ENCODE assay signal across 30 cellular contexts in genomic region chr11:85803920-85804319, GRCh38. TPM values are rescaled to one million over a fixed set of nuclear protein-coding genes. Genes with fewer than 3 reads are reported as not detected.
DNase-seq lines count a peak whose midpoint lies in the region; ATAC-seq, FAIRE-seq and TF ChIP-seq lines count a peak whose summit lies in the region.
"Had no signal": no experiment of that assay in that cellular context is flagged by ENCODE, and none has a peak within 500 bp of the region (broad histone marks: within the 10 kb centered on the region; RNA-seq: fewer than 3 reads in every experiment).

No MANE protein-coding gene starts in this region.

- H3K9me3 ChIP-seq in HepG2 (ENCODE audit: low read length) (no peaks in the 10 kb centered on the region), right lobe of liver (no peaks in the 10 kb centered on the region), K562 (replicated peaks; ENCODE audit: control insufficient read depth, insufficient read depth, low read depth, low read length) (no peaks in the 10 kb centered on the region)
- H3K9me3 ChIP-seq: BE2C, BLaER1 had no signal

- WGBS in HepG2 (ENCODE audit: low lambda C conversion rate) = 98% methylated on average over 2 of the region's 2 CpGs
- WGBS in right lobe of liver (ENCODE audit: insufficient coverage, low coverage, low lambda C conversion rate, missing lambda C conversion rate) = 96% methylated on average over 2 of the region's 2 CpGs
- 8% methylated on average over 2 of the region's 2 CpGs for WGBS in K562 (ENCODE audit: insufficient coverage, low coverage, missing lambda C conversion rate)

- TF ChIP-seq RAD21 in HepG2 (CRISPR knock-in tag; IDR thresholded peaks at IDR 0.05) (no peak), K562 (CRISPR knock-in tag; conservative IDR thresholded peaks at IDR 0.05 in 1 of 2, IDR thresholded peaks at IDR 0.05 in 1 of 2) (no peak)

- CTCF ChIA-PET in HepG2 (lab: Yijun Ruan, JAX; ENCODE audit: low intra/inter-chr PET ratio, low total read pairs) = no interaction called here
- CTCF ChIA-PET in K562 (lab: Yijun Ruan, JAX; ENCODE audit: low intra/inter-chr PET ratio) = no interaction called here

- no peaks in the 10 kb centered on the region for H3K4me1 ChIP-seq in HepG2 (ENCODE audit: insufficient read depth, low read length)
- no peaks in the 10 kb centered on the region for H3K4me1 ChIP-seq in right lobe of liver
- no peaks in the 10 kb centered on the region for H3K4me1 ChIP-seq in K562 (replicated peaks in 1 of 2; ENCODE audit: control insufficient read depth in 2 of 2, insufficient read depth in 2 of 2, low read length in 2 of 2)
- H3K4me1 ChIP-seq: BE2C, BLaER1 had no signal

- no peak for ATAC-seq in HepG2
- no peak for ATAC-seq in right lobe of liver
- ATAC-seq in K562 = no peak
- ATAC-seq: GM12878 had no signal

- no peak for DNase-seq in HepG2 (ENCODE audit: low spot score)
- DNase-seq in right lobe of liver = no peak
- DNase-seq in K562 (ENCODE audit: extremely low read depth in 1 of 4, low spot score in 3 of 4) = no peak
- no peak for DNase-seq in epidermal melanocyte (ENCODE audit: insufficient read length, low spot score)
- no peak for DNase-seq in NCI-H1417 (lab: John Stamatoyannopoulos, UW)
- DNase-seq: ACHN; BE2C; C1 segment of cervical spinal cord; CD4-positive, alpha-beta memory T cell; CD4-positive, CD25-positive, alpha-beta regulatory T cell; CD8-positive, alpha-beta memory T cell; COR-L47; DMS 273 treated with DMSO at 0.1 percent for 48 hours; DMS153; DMS53; DMS79; DND-41; EL; GDM1 had no signal

- H3K27ac ChIP-seq in HepG2 (ENCODE audit: extremely low read length, insufficient read depth, low read length) = no peak overlapping the region
- H3K27ac ChIP-seq in right lobe of liver = no peak overlapping the region
- H3K27ac ChIP-seq in K562 (ENCODE audit: extremely low read depth, low read depth, low read length) = no peak overlapping the region
- H3K27ac ChIP-seq: 22Rv1, BLaER1 had no signal

- TF ChIP-seq EP300 in HepG2 (IDR thresholded peaks at IDR 0.05; ENCODE audit: low read depth in 2 of 2, low read length in 2 of 2) = no peak
- TF ChIP-seq EP300 in HepG2 (CRISPR knock-in tag; IDR thresholded peaks at IDR 0.05; ENCODE audit: borderline replicate concordance) = no peak
- no peak for TF ChIP-seq EP300 in K562 (IDR thresholded peaks at IDR 0.05; ENCODE audit: low read length)

- H4K20me1 ChIP-seq in HepG2 (ENCODE audit: insufficient read depth, low read length) (no peaks in the 10 kb centered on the region), K562 (replicated peaks; ENCODE audit: control insufficient read depth, insufficient read depth, low read length) (no peaks in the 10 kb centered on the region)
- H4K20me1 ChIP-seq: BLaER1 had no signal

- intact Hi-C loops in HepG2 (cut with micrococcal nuclease; ENCODE audit: unreplicated experiment) = no loop called here
- intact Hi-C loops in right lobe of liver (cut with DNase I) = no loop called here
- intact Hi-C loops in K562 (cut with micrococcal nuclease) = no loop called here

- TF ChIP-seq CTCF in HepG2 (CRISPR knock-in tag; IDR thresholded peaks at IDR 0.05) (no peak), right lobe of liver (IDR thresholded peaks at IDR 0.05) (no peak), K562 (IDR thresholded peaks at IDR 0.05 in 2 of 3, conservative IDR thresholded peaks at IDR 0.05 in 1 of 3; ENCODE audit: insufficient read depth in 2 of 3, low read depth in 1 of 3, low read length in 3 of 3) (no peak)

- POLR2A ChIA-PET in HepG2 (lab: Yijun Ruan, JAX) (no interaction called here), K562 (lab: Yijun Ruan, JAX) (no interaction called here)

- H3K79me2 ChIP-seq in HepG2 (ENCODE audit: insufficient read depth, low read length) = no peaks in the 10 kb centered on the region
- H3K79me2 ChIP-seq in K562 (ENCODE audit: control insufficient read depth, insufficient read depth, low read length) = no peaks in the 10 kb centered on the region

- H3K4me3 ChIP-seq in HepG2 (replicated peaks in 1 of 3; ENCODE audit: insufficient read depth in 1 of 3, low read depth in 2 of 3, low read length in 3 of 3) (no peak overlapping the region), right lobe of liver (no peak overlapping the region), K562 (no peak overlapping the region)
- H3K4me3 ChIP-seq: BLaER1, GM12878 had no signal

- BruUV-seq in HepG2 (replicated peaks; lab: Mats Ljungman, UMichigan) = no TSS peak
- BruUV-seq in K562 (replicated peaks; lab: Mats Ljungman, UMichigan) = no TSS peak

- H2AFZ ChIP-seq in HepG2 (ENCODE audit: low read length) (no peak overlapping the region), K562 (ENCODE audit: low read depth, low read length) (no peak overlapping the region)

- TF ChIP-seq POLR2A in HepG2 (IDR thresholded peaks at IDR 0.05; ENCODE audit: insufficient read depth in 1 of 2, low read depth in 2 of 2, low read length in 2 of 2) = no peak
- no peak for TF ChIP-seq POLR2A in right lobe of liver (IDR thresholded peaks at IDR 0.05)
- TF ChIP-seq POLR2A in K562 (conservative IDR thresholded peaks at IDR 0.05) = no peak

- H3K4me2 ChIP-seq in HepG2 (ENCODE audit: low read depth, low read length) (no peak overlapping the region), K562 (ENCODE audit: insufficient read depth, low read length) (no peak overlapping the region)
- H3K4me2 ChIP-seq: BLaER1 had no signal

- H3K27me3 ChIP-seq in HepG2 (ENCODE audit: control insufficient read depth in 1 of 2, insufficient read depth in 2 of 2, low read length in 2 of 2) = peaks cover 0 to 4% of the 10 kb centered on the region in 2 experiments; a peak in 2 of 5 replicates
- no peaks in the 10 kb centered on the region for H3K27me3 ChIP-seq in right lobe of liver
- peaks cover 8 to 11% of the 10 kb centered on the region in 2 experiments; a peak in 3 of 5 replicates for H3K27me3 ChIP-seq in K562 (ENCODE audit: control insufficient read depth in 2 of 2, insufficient read depth in 2 of 2, low read length in 2 of 2)
- H3K27me3 ChIP-seq: BE2C had no signal

- FAIRE-seq in HepG2 (lab: Jason Lieb, UNC) (no peak), K562 (lab: Jason Lieb, UNC) (no peak)
- FAIRE-seq: GM12878, GM12892, GM18507 had no signal

- H3K9ac ChIP-seq in HepG2 (ENCODE audit: insufficient read depth, low read depth, low read length) = no peak overlapping the region
- no peak overlapping the region for H3K9ac ChIP-seq in K562 (ENCODE audit: insufficient read depth in 1 of 2, low read depth in 2 of 2, low read length in 2 of 2)
- H3K9ac ChIP-seq: BLaER1 had no signal

- H3K9me1 ChIP-seq in K562 (ENCODE audit: control insufficient read depth, insufficient read depth, low read length) = no peaks in the 10 kb centered on the region

- in situ Hi-C loops in HepG2 (cut with HindIII; ENCODE audit: extremely low pct_ligation_motif_present, low pct_unique_long_range_greater_than_20kb) = no loop called here
- in situ Hi-C loops in K562 (cut with MboI) = no loop called here

- H3K36me3 ChIP-seq in HepG2 (replicated peaks in 1 of 2; ENCODE audit: control insufficient read depth in 1 of 2, insufficient read depth in 2 of 2, low read length in 2 of 2) (no peaks in the 10 kb centered on the region), right lobe of liver (no peaks in the 10 kb centered on the region), K562 (ENCODE audit: control insufficient read depth, insufficient read depth, low read length) (no peaks in the 10 kb centered on the region)
- H3K36me3 ChIP-seq: BE2C, BLaER1 had no signal

RNA-seq across cellular contexts. Expression of gene SYTL2, which starts 7.0 kb away (rescaled TPM):
- 0.58 and 0.77 TPM in 2 replicates for total RNA-seq in HepG2 (2016; rRNA removed; fragmentation: Illumina TruSeq; extraction: Trizol)
- total RNA-seq in HepG2 (2016; cell fraction: cytosol; rRNA removed; fragmentation: Illumina TruSeq; extraction: Trizol; ENCODE audit: low read depth) = 0.44 and 0.91 TPM in 2 replicates
- total RNA-seq in HepG2 (2016; cell fraction: insoluble cytoplasmic fraction; rRNA removed; fragmentation: Illumina TruSeq; extraction: Trizol) = 0.77 and 1.00 TPM in 2 replicates
- 0.41 and 0.77 TPM in 2 replicates for total RNA-seq in HepG2 (2016; cell fraction: membrane; rRNA removed; fragmentation: Illumina TruSeq; extraction: Trizol)
- 2.7 and 3.2 TPM in 2 replicates for total RNA-seq in HepG2 (2016; cell fraction: nucleus; rRNA removed; fragmentation: Illumina TruSeq; extraction: Trizol)
- polyA plus RNA-seq in HepG2 (2011; rRNA removed) = 0.64 and 0.90 TPM in 2 replicates
- 0.16 and 0.41 TPM in 2 replicates for polyA plus RNA-seq in HepG2 (2011; cell fraction: cytosol; rRNA removed)
- 1.8 TPM in 2 replicates for polyA plus RNA-seq in HepG2 (2011; cell fraction: nucleus; rRNA removed)
- polyA plus RNA-seq in HepG2 (2012) = 0.75 and 1.1 TPM in 2 replicates
- 0.06 TPM in 1 of 2 replicates, not detected in the other for polyA plus RNA-seq in HepG2 (2016; cell fraction: cytosol; fragmentation: Illumina TruSeq; extraction: Trizol; ENCODE audit: low read depth)
- polyA plus RNA-seq in HepG2 (2016; cell fraction: insoluble cytoplasmic fraction; fragmentation: Illumina TruSeq; extraction: Trizol; ENCODE audit: low read depth) = 0.47 and 0.52 TPM in 2 replicates
- 0.23 and 0.29 TPM in 2 replicates for polyA plus RNA-seq in HepG2 (2016; cell fraction: membrane; fragmentation: Illumina TruSeq; extraction: Trizol; ENCODE audit: low read depth)
- 1.7 and 3.1 TPM in 2 replicates for polyA plus RNA-seq in HepG2 (2016; cell fraction: nucleus; fragmentation: Illumina TruSeq; extraction: Trizol; ENCODE audit: insufficient read depth, low read depth)
- 0.10 and 0.12 TPM in 2 replicates for polyA minus RNA-seq in HepG2 (2011; rRNA and poly(A)+ RNA removed; ENCODE audit: low replicate concordance)
- polyA minus RNA-seq in HepG2 (2011; cell fraction: cytosol; rRNA and poly(A)+ RNA removed) = 0.18 and 0.69 TPM in 2 replicates
- polyA minus RNA-seq in HepG2 (2011; cell fraction: nucleus; rRNA and poly(A)+ RNA removed) = 2.5 and 3.7 TPM in 2 replicates
- total RNA-seq in right lobe of liver = 10 to 100 TPM in 2 of 6 experiments, 1 to 10 TPM in 4; 4.2 to 14.9 (median 8.7) TPM
- total RNA-seq in K562 (2011; cell fraction: chromatin; rRNA removed; ENCODE audit: low replicate concordance) = 0.37 and 0.46 TPM in 2 replicates
- total RNA-seq in K562 (2011; cell fraction: nucleolus; rRNA removed) = 0.79 TPM in 1 of 2 replicates, not detected in the other
- total RNA-seq in K562 (2011; cell fraction: nucleoplasm; rRNA removed) = 0.66 and 1.2 TPM in 2 replicates
- 0.05 and 0.33 TPM in 2 replicates for total RNA-seq in K562 (2014; rRNA removed)
- 0.26 and 0.55 TPM in 2 replicates for total RNA-seq in K562 (2014; rRNA removed; fragmentation: Illumina TruSeq; extraction: Trizol)
- 0.30 and 0.43 TPM in 2 replicates for total RNA-seq in K562 (2015; rRNA removed; fragmentation: Illumina TruSeq; extraction: Trizol)
- total RNA-seq in K562 (2021) = 0.35 and 0.36 TPM in 2 replicates
- 0.38 and 0.57 TPM in 2 replicates for polyA plus RNA-seq in K562 (2011; rRNA removed)
- 0.04 TPM in 2 replicates for polyA plus RNA-seq in K562 (2011; cell fraction: cytosol; rRNA removed)
- 0.67 and 0.91 TPM in 2 replicates for polyA plus RNA-seq in K562 (2011; cell fraction: nucleus; rRNA removed)
- polyA plus RNA-seq in K562 (2012) = 0.30 and 0.36 TPM in 2 replicates
- polyA plus RNA-seq in K562 (2014; fragmentation: Illumina TruSeq; extraction: Trizol) = 0.17 and 0.42 TPM in 2 replicates
- polyA plus RNA-seq in K562 (2014; fragmentation: Nextera tagmentation; extraction: Ambion mirVana) = under 1 TPM; 0.06 to 0.07 TPM
- 0.13 and 0.19 TPM in 2 replicates for polyA plus RNA-seq in K562 (2014; rRNA removed)
- 0.42 and 0.60 TPM in 2 replicates for polyA minus RNA-seq in K562 (2011; rRNA and poly(A)+ RNA removed)
- polyA minus RNA-seq in K562 (2011; cell fraction: cytosol; rRNA and poly(A)+ RNA removed) = not detected in 2 replicates
- 0.40 and 1.1 TPM in 2 replicates for polyA minus RNA-seq in K562 (2011; cell fraction: nucleus; rRNA and poly(A)+ RNA removed)

RNA-seq across cellular contexts. Expression of gene CCDC83, which starts 51.3 kb away (rescaled TPM):
- total RNA-seq in HepG2 (2016; rRNA removed; fragmentation: Illumina TruSeq; extraction: Trizol) = not detected in 2 replicates
- total RNA-seq in HepG2 (2016; cell fraction: cytosol; rRNA removed; fragmentation: Illumina TruSeq; extraction: Trizol; ENCODE audit: low read depth) = not detected in 2 replicates
- total RNA-seq in HepG2 (2016; cell fraction: insoluble cytoplasmic fraction; rRNA removed; fragmentation: Illumina TruSeq; extraction: Trizol) = not detected in 2 replicates
- total RNA-seq in HepG2 (2016; cell fraction: membrane; rRNA removed; fragmentation: Illumina TruSeq; extraction: Trizol) = not detected in 2 replicates
- not detected in 2 replicates for total RNA-seq in HepG2 (2016; cell fraction: nucleus; rRNA removed; fragmentation: Illumina TruSeq; extraction: Trizol)
- polyA plus RNA-seq in HepG2 (2011; rRNA removed) = not detected in 2 replicates
- polyA plus RNA-seq in HepG2 (2011; cell fraction: cytosol; rRNA removed) = not detected in 2 replicates
- polyA plus RNA-seq in HepG2 (2011; cell fraction: nucleus; rRNA removed) = not detected in 2 replicates
- polyA plus RNA-seq in HepG2 (2012) = not detected in 2 replicates
- polyA plus RNA-seq in HepG2 (2016; cell fraction: cytosol; fragmentation: Illumina TruSeq; extraction: Trizol; ENCODE audit: low read depth) = not detected in 2 replicates
- polyA plus RNA-seq in HepG2 (2016; cell fraction: insoluble cytoplasmic fraction; fragmentation: Illumina TruSeq; extraction: Trizol; ENCODE audit: low read depth) = not detected in 2 replicates
- not detected in 2 replicates for polyA plus RNA-seq in HepG2 (2016; cell fraction: membrane; fragmentation: Illumina TruSeq; extraction: Trizol; ENCODE audit: low read depth)
- polyA plus RNA-seq in HepG2 (2016; cell fraction: nucleus; fragmentation: Illumina TruSeq; extraction: Trizol; ENCODE audit: insufficient read depth, low read depth) = not detected in 2 replicates
- not detected in 2 replicates for polyA minus RNA-seq in HepG2 (2011; rRNA and poly(A)+ RNA removed; ENCODE audit: low replicate concordance)
- not detected in 2 replicates for polyA minus RNA-seq in HepG2 (2011; cell fraction: cytosol; rRNA and poly(A)+ RNA removed)
- polyA minus RNA-seq in HepG2 (2011; cell fraction: nucleus; rRNA and poly(A)+ RNA removed) = 0.25 TPM in 1 of 2 replicates, not detected in the other
- total RNA-seq in right lobe of liver = not detected
- not detected in 2 replicates for total RNA-seq in K562 (2011; cell fraction: chromatin; rRNA removed; ENCODE audit: low replicate concordance)
- not detected in 2 replicates for total RNA-seq in K562 (2011; cell fraction: nucleolus; rRNA removed)
- total RNA-seq in K562 (2011; cell fraction: nucleoplasm; rRNA removed) = not detected in 2 replicates
- total RNA-seq in K562 (2014; rRNA removed) = not detected in 2 replicates
- total RNA-seq in K562 (2014; rRNA removed; fragmentation: Illumina TruSeq; extraction: Trizol) = not detected in 2 replicates
- not detected in 2 replicates for total RNA-seq in K562 (2015; rRNA removed; fragmentation: Illumina TruSeq; extraction: Trizol)
- not detected in 2 replicates for total RNA-seq in K562 (2021)
- polyA plus RNA-seq in K562 (2011; rRNA removed) = not detected in 2 replicates
- not detected in 2 replicates for polyA plus RNA-seq in K562 (2011; cell fraction: cytosol; rRNA removed)
- polyA plus RNA-seq in K562 (2011; cell fraction: nucleus; rRNA removed) = not detected in 2 replicates
- not detected in 2 replicates for polyA plus RNA-seq in K562 (2012)
- not detected in 2 replicates for polyA plus RNA-seq in K562 (2014; fragmentation: Illumina TruSeq; extraction: Trizol)
- polyA plus RNA-seq in K562 (2014; fragmentation: Nextera tagmentation; extraction: Ambion mirVana) = not detected
- polyA plus RNA-seq in K562 (2014; rRNA removed) = not detected in 2 replicates
- polyA minus RNA-seq in K562 (2011; rRNA and poly(A)+ RNA removed) = not detected in 2 replicates
- not detected in 2 replicates for polyA minus RNA-seq in K562 (2011; cell fraction: cytosol; rRNA and poly(A)+ RNA removed)
- polyA minus RNA-seq in K562 (2011; cell fraction: nucleus; rRNA and poly(A)+ RNA removed) = not detected in 2 replicates
- total RNA-seq: A172; A673; CD4-positive, alpha-beta memory T cell; CD4-positive, CD25-positive, alpha-beta regulatory T cell; CD8-positive, alpha-beta memory T cell; Daoy; G401; GM12878 had no signal
- polyA plus RNA-seq: AG04450; CD14-positive monocyte; CD4-positive, alpha-beta memory T cell; CD4-positive, CD25-positive, alpha-beta regulatory T cell; CD8-positive, alpha-beta memory T cell; GM12878 had no signal

Comparison
In these comparisons a context has a peak if more than half of its experiments do, and no peak if none do; other contexts are left out.
1. Of the 241 proteins assayed by ChIP-seq in both HepG2 and K562: peak only in HepG2: none; only in K562: MAFG; in both: MAFF and MAFK; in neither: 238.